ENCODE assay signal across 12 cellular contexts in genomic region chr1:228901936-228902681, GRCh38.
A peak's percentile ranks its signal among the peaks of the same experiment; 100 is the strongest.
DNase-seq lines count a peak whose midpoint lies in the region; ATAC-seq and TF ChIP-seq lines count a peak whose summit lies in the region.
"Had no signal": no experiment of that assay in that cellular context is flagged by ENCODE, and none has a peak within 500 bp of the region (broad histone marks: within the 10 kb centered on the region; RNA-seq: fewer than 3 reads in every experiment).

No MANE protein-coding gene starts in this region.

- H3K14ac ChIP-seq in neuronal stem cell (ENCODE audit: low read length), result peak overlapping the region; percentile 89

- no peak for TF ChIP-seq RAD21 in SK-N-SH (IDR thresholded peaks at IDR 0.05; ENCODE audit: low read length)

- ATAC-seq in SK-N-SH treated with all-trans-retinoic acid at 6 μM for 48 hours, result no peak
- ATAC-seq in upper lobe of right lung, result no peak

- H4K91ac ChIP-seq in neuronal stem cell (ENCODE audit: low read depth, low read length, poor library complexity), result no peak overlapping the region

- no peak overlapping the region for H2BK120ac ChIP-seq in neuronal stem cell (ENCODE audit: low read depth, low read length)

- no peak overlapping the region for H2BK12ac ChIP-seq in neuronal stem cell (ENCODE audit: low read length)

- no peaks in the 10 kb centered on the region for H3K79me1 ChIP-seq in neuronal stem cell (ENCODE audit: low read depth, low read length)

- POLR2A ChIA-PET in SK-N-SH (lab: Yijun Ruan, JAX), result no interaction called here
- POLR2A ChIA-PET in CD8-positive, alpha-beta memory T cell (lab: Charles Lee), result no interaction called here

- 0 out of 2 replicates have a peak, but pooled peaks cover 3% of the 10 kb centered on the region for H4K20me1 ChIP-seq in SK-N-SH (ENCODE audit: insufficient read depth)
- H4K20me1 ChIP-seq: BLaER1 treated with 17β-estradiol and CSF1 and Interleukin-3, amounts not matched to agents 10 nM and 100 nM had no signal

- peak overlapping the region; percentile 20 for H2AK5ac ChIP-seq in neuronal stem cell (ENCODE audit: low read depth, low read length)

- no peaks in the 10 kb centered on the region for H3K79me2 ChIP-seq in SK-N-SH (ENCODE audit: insufficient read depth)

- H3K4me2 ChIP-seq in SK-N-SH (0 out of 2 replicates have a peak overlapping the region, but pooled peaks have one; percentile 2), neuronal stem cell (ENCODE audit: insufficient read depth, low read length, poor library complexity, severe bottlenecking) (no peak overlapping the region)
- H3K4me2 ChIP-seq: KMS-11, PC-9 had no signal

- H3K36me3 ChIP-seq in SK-N-SH (replicated peaks in 1 of 2; ENCODE audit: control insufficient read depth in 1 of 2, insufficient read depth in 2 of 2, low read length in 1 of 2), result no peaks in the 10 kb centered on the region
- H3K36me3 ChIP-seq in neuronal stem cell (replicated peaks in 1 of 2; ENCODE audit: control insufficient read depth in 2 of 2, insufficient read depth in 2 of 2, low read length in 2 of 2), result no peaks in the 10 kb centered on the region
- no peaks in the 10 kb centered on the region for H3K36me3 ChIP-seq in upper lobe of right lung
- no peaks in the 10 kb centered on the region for H3K36me3 ChIP-seq in CD8-positive, alpha-beta memory T cell (ENCODE audit: insufficient read depth, low read length)
- H3K36me3 ChIP-seq: BLaER1 treated with 17β-estradiol and CSF1 and Interleukin-3, amounts not matched to agents 10 nM and 100 nM had no signal

- H3K27me3 Mint-ChIP-seq in CD8-positive, alpha-beta memory T cell, result no peaks in the 10 kb centered on the region

- no peak for TF ChIP-seq EP300 in SK-N-SH (IDR thresholded peaks at IDR 0.05; ENCODE audit: borderline replicate concordance in 1 of 2, low read depth in 1 of 2, low read length in 1 of 2)

- peaks cover 4 to 46% of the 10 kb centered on the region in 2 experiments; a peak in 2 of 4 replicates for H3K4me1 ChIP-seq in SK-N-SH (ENCODE audit: control insufficient read depth in 1 of 2, insufficient read depth in 2 of 2, low read depth in 1 of 2, low read length in 1 of 2)
- peaks cover 0 to 14% of the 10 kb centered on the region in 2 donors for H3K4me1 ChIP-seq in neuronal stem cell (ENCODE audit: control insufficient read depth in 2 of 2, insufficient read depth in 1 of 2, low read depth in 1 of 2, low read length in 2 of 2)
- peaks cover 18% of the 10 kb centered on the region for H3K4me1 ChIP-seq in upper lobe of right lung
- H3K4me1 ChIP-seq in CD8-positive, alpha-beta memory T cell (ENCODE audit: insufficient read depth, low read length), result no peaks in the 10 kb centered on the region

- TF ChIP-seq CTCF in SK-N-SH (IDR thresholded peaks at IDR 0.05) (no peak), dorsolateral prefrontal cortex (IDR thresholded peaks at IDR 0.05 in 54 of 56, conservative IDR thresholded peaks at IDR 0.05 in 2 of 56; ENCODE audit: low read depth in 1 of 56, partially characterized antibody in 56 of 56) (no peak), upper lobe of right lung (IDR thresholded peaks at IDR 0.05) (no peak), GM10266 (IDR thresholded peaks at IDR 0.05; ENCODE audit: control insufficient read depth, insufficient read depth, low read depth, missing control alignments) (no peak)

- intact Hi-C loops in dorsolateral prefrontal cortex (cut with DNase I) (loop anchor here (2.0 to 10.0 kb wide), 6 partner anchors 50 to 323 kb away; no protein-coding TSS in a partner anchor), upper lobe of right lung (cut with DNase I) (no loop called here)

- H3K23ac ChIP-seq in neuronal stem cell (ENCODE audit: low read depth, low read length, poor library complexity), result peak overlapping the region; percentile 16

- H3K9me3 ChIP-seq in SK-N-SH (0 out of 2 replicates have a peak, but pooled peaks cover 5% of the 10 kb centered on the region), neuronal stem cell (replicated peaks in 1 of 2; ENCODE audit: control insufficient read depth in 2 of 2, insufficient read depth in 1 of 2, low read depth in 1 of 2, low read length in 2 of 2) (peaks cover 0 to 2% of the 10 kb centered on the region in 2 donors), upper lobe of right lung (no peaks in the 10 kb centered on the region)
- H3K9me3 ChIP-seq in CD8-positive, alpha-beta memory T cell (ENCODE audit: low read length), result no peaks in the 10 kb centered on the region
- H3K9me3 ChIP-seq: BLaER1 treated with 17β-estradiol and CSF1 and Interleukin-3, amounts not matched to agents 10 nM and 100 nM had no signal

- H3K27ac ChIP-seq in SK-N-SH (ENCODE audit: low read depth in 2 of 2, low read length in 1 of 2) (no peak overlapping the region), dorsolateral prefrontal cortex (peak overlapping the region in 33 of 59 donors; percentile 9 to 93 (median 84)), neuronal stem cell (replicated peaks; ENCODE audit: low read length) (no peak overlapping the region), upper lobe of right lung (no peak overlapping the region)
- no peak overlapping the region for H3K27ac ChIP-seq in CD8-positive, alpha-beta memory T cell (ENCODE audit: low read depth, low read length)
- H3K27ac ChIP-seq: BLaER1 treated with 17β-estradiol and CSF1 and Interleukin-3, amounts not matched to agents 10 nM and 100 nM; KMS-11; PC-9 had no signal

- no peak overlapping the region for H2BK15ac ChIP-seq in neuronal stem cell (ENCODE audit: low read length)

- no peak overlapping the region for H2BK5ac ChIP-seq in neuronal stem cell (ENCODE audit: low read length)

- H3K4me3 Mint-ChIP-seq in CD8-positive, alpha-beta memory T cell, result no peak overlapping the region

- no peak overlapping the region for H4K8ac ChIP-seq in neuronal stem cell (ENCODE audit: low read depth, low read length)

- CTCF ChIA-PET in SK-N-SH (lab: Yijun Ruan, JAX), result interaction anchor here (1.6 to 4.8 kb wide), 4 partner anchors 11 to 326 kb away, joined by 5 to 24 read pairs (median 8); partner anchors contain the start of gene RHOU
- CTCF ChIA-PET in CD8-positive, alpha-beta memory T cell (lab: Charles Lee), result no interaction called here

- peaks cover 9% of the 10 kb centered on the region for H3F3A ChIP-seq in SK-N-SH (replicated peaks; ENCODE audit: insufficient read depth)

- H3K18ac ChIP-seq in neuronal stem cell (ENCODE audit: low read length), result peak overlapping the region; percentile 38

- no peak overlapping the region for H3K4ac ChIP-seq in neuronal stem cell (ENCODE audit: low read length)

- peaks cover 0 to 2% (median 0%) of the 10 kb centered on the region in 3 donors for H3K36me3 Mint-ChIP-seq in CD8-positive, alpha-beta memory T cell

- WGBS in SK-N-SH (ENCODE audit: low lambda C conversion rate), result 69% methylated on average over 5 of the region's 5 CpGs
- WGBS in neuronal stem cell (ENCODE audit: extremely low coverage in 2 of 2, insufficient read length in 2 of 2, insufficient replicate concordance in 1 of 2), 2 donors, result no CpG with 5 or more reads among the region's 5 CpGs

- no peaks in the 10 kb centered on the region for H3K9me2 ChIP-seq in SK-N-SH

- no peaks in the 10 kb centered on the region for H3K9me3 Mint-ChIP-seq in CD8-positive, alpha-beta memory T cell

- H3K4me3 ChIP-seq in SK-N-SH (ENCODE audit: low read depth in 2 of 2, low read length in 1 of 2) (no peak overlapping the region), dorsolateral prefrontal cortex (no peak overlapping the region), neuronal stem cell (ENCODE audit: low read length in 2 of 2) (no peak overlapping the region), upper lobe of right lung (no peak overlapping the region)
- H3K4me3 ChIP-seq in CD8-positive, alpha-beta memory T cell (ENCODE audit: low read length), result no peak overlapping the region
- H3K4me3 ChIP-seq: BLaER1 treated with 17β-estradiol and CSF1 and Interleukin-3, amounts not matched to agents 10 nM and 100 nM; PC-9 had no signal

- no peak for DNase-seq in SK-N-SH
- no peak for DNase-seq in dorsolateral prefrontal cortex
- no peak for DNase-seq in neuronal stem cell (ENCODE audit: low spot score)
- peak; percentile 32 for DNase-seq in ureter (ENCODE audit: low spot score)
- DNase-seq in upper lobe of right lung, result no peak
- DNase-seq in CD8-positive, alpha-beta memory T cell, result no peak
- no peak for DNase-seq in GM10266 (ENCODE audit: extremely low spot score)
- DNase-seq: MM.1S had no signal

- H2AFZ ChIP-seq in SK-N-SH (ENCODE audit: low read depth) (no peak overlapping the region), neuronal stem cell (ENCODE audit: low read length) (no peak overlapping the region)
- H2AFZ ChIP-seq: PC-9 had no signal

- H3K27ac Mint-ChIP-seq in CD8-positive, alpha-beta memory T cell, result peak overlapping the region in 1 of 8 donors; percentile 42

- H3K27me3 ChIP-seq in SK-N-SH (ENCODE audit: insufficient read depth) (peaks cover 7% of the 10 kb centered on the region; the same call in 1 of the 2 replicates), dorsolateral prefrontal cortex (no peaks in the 10 kb centered on the region), neuronal stem cell (ENCODE audit: control insufficient read depth in 3 of 3, insufficient read depth in 3 of 3, low read depth in 1 of 3, low read length in 3 of 3) (peaks cover 0 to 12% (median 0%) of the 10 kb centered on the region in 3 experiments), upper lobe of right lung (no peaks in the 10 kb centered on the region)
- H3K27me3 ChIP-seq in CD8-positive, alpha-beta memory T cell (ENCODE audit: insufficient read depth, low read length, poor library complexity, severe bottlenecking), result no peaks in the 10 kb centered on the region
- H3K27me3 ChIP-seq: BLaER1 treated with 17β-estradiol and CSF1 and Interleukin-3, amounts not matched to agents 10 nM and 100 nM had no signal

- no peaks in the 10 kb centered on the region for H3K4me1 Mint-ChIP-seq in CD8-positive, alpha-beta memory T cell

- H3K9ac ChIP-seq in SK-N-SH (no peak overlapping the region), neuronal stem cell (ENCODE audit: low read depth, low read length, poor library complexity) (no peak overlapping the region)
- H3K9ac ChIP-seq: BLaER1 treated with 17β-estradiol and CSF1 and Interleukin-3, amounts not matched to agents 10 nM and 100 nM; KMS-11 had no signal

TF ChIP-seq in SK-N-SH, 30 proteins besides CTCF, POLR2A, EP300 and RAD21 (continues in another document):
- TF ChIP-seq SMC3 (IDR thresholded peaks at IDR 0.05; ENCODE audit: low read depth, low read length) (no peak), MEF2A (IDR thresholded peaks at IDR 0.05; ENCODE audit: borderline replicate concordance, low read depth) (no peak)

TF ChIP-seq in SK-N-SH treated with all-trans-retinoic acid at 6 μM for 48 hours, 23 proteins besides CTCF, POLR2A, EP300 and RAD21 (continues in another document):
- no peak for TF ChIP-seq TOX (CRISPR knock-in tag; IDR thresholded peaks at IDR 0.05; ENCODE audit: borderline replicate concordance)

Comparison
In these comparisons a context has a peak if more than half of its experiments do, and no peak if none do; other contexts are left out.
1. H3K27ac ChIP-seq: peak in dorsolateral prefrontal cortex (33 of 59); none in SK-N-SH (0 of 2), neuronal stem cell (single experiment), upper lobe of right lung (single experiment) and CD8-positive, alpha-beta memory T cell (single experiment).